ENCODE assay signal across 1 cellular context in the genomic region with DNA sequence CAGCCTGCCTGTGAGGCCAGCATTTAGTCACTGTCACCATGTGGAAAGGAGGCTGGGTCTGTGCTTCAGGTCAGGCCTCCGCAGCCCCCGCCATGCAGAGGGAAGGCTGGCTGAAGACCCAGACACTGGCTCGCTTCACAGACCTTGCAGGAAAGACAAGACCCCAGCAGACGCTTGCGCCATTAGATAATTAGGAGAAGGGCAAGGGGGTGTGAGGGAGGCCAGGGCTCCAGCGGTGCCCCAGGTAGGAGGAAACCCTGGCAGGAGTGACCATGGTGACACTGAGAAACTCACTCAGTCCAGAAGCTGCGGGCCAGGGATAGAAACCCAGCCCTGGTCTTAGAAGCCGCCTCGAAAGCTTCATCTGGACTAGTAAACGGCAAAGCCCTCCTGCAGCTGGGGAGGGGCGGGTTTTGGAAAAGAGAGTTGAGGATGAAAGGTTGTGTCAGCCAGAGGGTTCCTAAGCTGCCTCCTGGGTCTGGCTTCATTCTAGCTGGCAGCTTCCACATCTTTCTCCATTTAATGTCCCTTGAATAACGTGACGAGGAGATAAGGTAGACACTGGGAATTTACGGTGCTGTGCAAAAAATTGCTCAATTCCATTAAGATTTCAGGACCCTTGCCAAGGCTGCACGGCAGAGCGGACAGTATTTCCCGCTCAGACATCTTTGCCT.
TF ChIP-seq lines count a peak whose summit lies in the region.

No MANE protein-coding gene starts in this region.

TF ChIP-seq in liver, 16 proteins besides CTCF, POLR2A, EP300 and RAD21 (continued from another document):
- TF ChIP-seq TAF1 (conservative IDR thresholded peaks at IDR 0.05): no peak
- no peak for TF ChIP-seq SP1 (IDR thresholded peaks at IDR 0.05)
- TF ChIP-seq FOXA2 (IDR thresholded peaks at IDR 0.05): no peak
- TF ChIP-seq GABPA (IDR thresholded peaks at IDR 0.05 in 1 of 2, conservative IDR thresholded peaks at IDR 0.05 in 1 of 2): no peak
- no peak for TF ChIP-seq HNF4A (conservative IDR thresholded peaks at IDR 0.05)
- TF ChIP-seq, protein P1, sequence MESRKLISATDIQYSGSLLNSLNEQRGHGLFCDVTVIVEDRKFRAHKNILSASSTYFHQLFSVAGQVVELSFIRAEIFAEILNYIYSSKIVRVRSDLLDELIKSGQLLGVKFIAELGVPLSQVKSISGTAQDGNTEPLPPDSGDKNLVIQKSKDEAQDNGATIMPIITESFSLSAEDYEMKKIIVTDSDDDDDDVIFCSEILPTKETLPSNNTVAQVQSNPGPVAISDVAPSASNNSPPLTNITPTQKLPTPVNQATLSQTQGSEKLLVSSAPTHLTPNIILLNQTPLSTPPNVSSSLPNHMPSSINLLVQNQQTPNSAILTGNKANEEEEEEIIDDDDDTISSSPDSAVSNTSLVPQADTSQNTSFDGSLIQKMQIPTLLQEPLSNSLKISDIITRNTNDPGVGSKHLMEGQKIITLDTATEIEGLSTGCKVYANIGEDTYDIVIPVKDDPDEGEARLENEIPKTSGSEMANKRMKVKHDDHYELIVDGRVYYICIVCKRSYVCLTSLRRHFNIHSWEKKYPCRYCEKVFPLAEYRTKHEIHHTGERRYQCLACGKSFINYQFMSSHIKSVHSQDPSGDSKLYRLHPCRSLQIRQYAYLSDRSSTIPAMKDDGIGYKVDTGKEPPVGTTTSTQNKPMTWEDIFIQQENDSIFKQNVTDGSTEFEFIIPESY (IDR thresholded peaks at IDR 0.05): no peak
